ENCODE assay signal across 27 cellular contexts in the genomic region with DNA sequence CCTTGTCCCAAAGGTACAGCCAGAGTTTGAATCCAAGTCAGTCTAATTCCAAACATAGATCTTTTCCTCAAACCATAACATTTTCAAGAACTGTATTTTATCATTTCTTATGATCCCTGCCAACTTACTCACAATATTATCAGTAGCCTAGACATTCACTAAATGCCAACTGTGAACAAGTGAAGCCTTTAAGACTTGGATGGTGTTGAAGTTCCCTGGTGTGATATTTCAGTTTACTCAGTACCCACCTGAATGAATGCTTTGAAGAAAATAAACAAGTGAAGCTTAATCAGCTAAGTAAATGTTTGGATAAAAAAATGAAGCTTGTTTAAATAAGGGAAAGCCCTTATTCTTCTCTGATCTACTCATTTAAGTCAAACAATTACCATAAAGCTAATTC.
"Had no signal": no experiment of that assay in that cellular context is flagged by ENCODE, and none has a peak within 500 bp of the region (broad histone marks: within the 10 kb centered on the region; RNA-seq: fewer than 3 reads in every experiment).

No MANE protein-coding gene starts in this region.

- H3K4me3 Mint-ChIP-seq: endodermal cell; naive thymus-derived CD4-positive, alpha-beta T cell; nephron; stimulated activated effector memory CD8-positive, alpha-beta T cell treated with anti-CD3 and anti-CD28 coated beads, Interleukin-12 subunit alpha, Interleukin-12 subunit beta, amount 100 ng/mL, for 72 hours had no signal

- DNase-seq: dorsolateral prefrontal cortex; effector CD4-positive, alpha-beta T cell; endodermal cell; foreskin fibroblast; gastrocnemius medialis; heart left ventricle; kidney; mesenchymal stem cell; midbrain; naive thymus-derived CD4-positive, alpha-beta T cell; nucleus accumbens; posterior cingulate gyrus; psoas muscle; right cardiac atrium; sigmoid colon; stimulated activated CD4-positive, alpha-beta T cell treated with anti-CD3 and anti-CD28 coated beads, Interleukin-2, amount 100 ng/mL, for 24 hours; stimulated activated CD4-positive, alpha-beta T cell treated with anti-CD3 and anti-CD28 coated beads, Interleukin-4, amount 100 ng/mL, for 24 hours; stimulated activated naive CD4-positive, alpha-beta T cell treated with Interleukin-2 at 50 U/mL for 16 hours; stomach; thyroid gland; trophoblast cell had no signal

- H3K4me3 ChIP-seq: dorsolateral prefrontal cortex, gastrocnemius medialis, heart left ventricle, hepatocyte, psoas muscle, sigmoid colon, stomach, thyroid gland had no signal

- H3K9me3 ChIP-seq: gastrocnemius medialis, heart left ventricle, psoas muscle, sigmoid colon, stomach, thyroid gland had no signal

- H3K36me3 ChIP-seq: gastrocnemius medialis, heart left ventricle, sigmoid colon, stomach, thyroid gland had no signal

- H3K27me3 ChIP-seq: gastrocnemius medialis, heart left ventricle, hepatocyte, sigmoid colon, stomach, thyroid gland had no signal

- H3K4me1 ChIP-seq: gastrocnemius medialis, heart left ventricle, psoas muscle, sigmoid colon, stomach, thyroid gland had no signal

- H3K27ac Mint-ChIP-seq: endodermal cell; naive thymus-derived CD4-positive, alpha-beta T cell; nephron; stimulated activated effector memory CD8-positive, alpha-beta T cell treated with anti-CD3 and anti-CD28 coated beads, Interleukin-12 subunit alpha, Interleukin-12 subunit beta, amount 100 ng/mL, for 72 hours had no signal

- H3K4me1 Mint-ChIP-seq: naive thymus-derived CD4-positive, alpha-beta T cell; nephron; stimulated activated effector memory CD8-positive, alpha-beta T cell treated with anti-CD3 and anti-CD28 coated beads, Interleukin-12 subunit alpha, Interleukin-12 subunit beta, amount 100 ng/mL, for 72 hours had no signal

- H3K4me2 ChIP-seq: hepatocyte had no signal

- H3K27ac ChIP-seq: dorsolateral prefrontal cortex, epithelial cell of prostate, gastrocnemius medialis, heart left ventricle, hepatocyte, psoas muscle, sigmoid colon, stomach, thyroid gland had no signal

- ATAC-seq: esophagus mucosa; gastrocnemius medialis; heart left ventricle; left lobe of liver; naive thymus-derived CD4-positive, alpha-beta T cell; psoas muscle; right cardiac atrium; stimulated activated effector memory CD8-positive, alpha-beta T cell treated with anti-CD3 and anti-CD28 coated beads, Interleukin-12 subunit alpha, Interleukin-12 subunit beta, amount 100 ng/mL, for 72 hours had no signal

- H3K9me3 Mint-ChIP-seq: nephron; stimulated activated effector memory CD8-positive, alpha-beta T cell treated with anti-CD3 and anti-CD28 coated beads, Interleukin-12 subunit alpha, Interleukin-12 subunit beta, amount 100 ng/mL, for 72 hours had no signal

- H3K27me3 Mint-ChIP-seq: naive thymus-derived CD4-positive, alpha-beta T cell had no signal

- H3K36me3 Mint-ChIP-seq: naive thymus-derived CD4-positive, alpha-beta T cell; stimulated activated effector memory CD8-positive, alpha-beta T cell treated with anti-CD3 and anti-CD28 coated beads, Interleukin-12 subunit alpha, Interleukin-12 subunit beta, amount 100 ng/mL, for 72 hours had no signal
